In genomic region chr16:85028638-85029412, GRCh38 we compare ENCODE assay signal across 9 cellular contexts. TPM values are rescaled to one million over a fixed set of nuclear protein-coding genes. Genes with fewer than 3 reads are reported as not detected.
DNase-seq lines count a peak whose midpoint lies in the region; ATAC-seq, FAIRE-seq and TF ChIP-seq lines count a peak whose summit lies in the region.
"Had no signal": no experiment of that assay in that cellular context is flagged by ENCODE, and none has a peak within 500 bp of the region (broad histone marks: within the 10 kb centered on the region; RNA-seq: fewer than 3 reads in every experiment).

No MANE protein-coding gene starts in this region.

- TF ChIP-seq POLR2A in tibial nerve (IDR thresholded peaks at IDR 0.05), result no peak

- 10 to 19% methylated on average over 17 of the region's 17 CpGs for WGBS in esophagus, 2 donors
- 27% methylated on average over 17 of the region's 17 CpGs for WGBS in pancreas, 2 donors
- 4 to 8% methylated on average over 17 of the region's 17 CpGs for WGBS in tibial nerve, 2 donors

- H3K4me1 ChIP-seq in esophagus (ENCODE audit: control insufficient read depth in 2 of 2, insufficient read depth in 2 of 2, low read length in 1 of 2) (peaks cover 6 to 16% of the 10 kb centered on the region in 2 donors), pancreas (peaks cover 0 to 18% (median 7%) of the 10 kb centered on the region in 3 donors), tibial nerve (peaks cover 0 to 32% (median 17%) of the 10 kb centered on the region in 4 donors)

- H3K36me3 ChIP-seq in MG63 (no peaks in the 10 kb centered on the region), esophagus (ENCODE audit: control insufficient read depth in 2 of 2, insufficient read depth in 2 of 2, low read length in 1 of 2) (no peaks in the 10 kb centered on the region), pancreas (no peaks in the 10 kb centered on the region), tibial nerve (peaks cover 0 to 12% (median 0%) of the 10 kb centered on the region in 3 donors)

- intact Hi-C loops in pancreas (cut with DNase I), result no loop called here

- no peak for TF ChIP-seq CTCF in GM12865 (IDR thresholded peaks at IDR 0.05; ENCODE audit: insufficient read depth, low read depth, low read length, missing control alignments)
- TF ChIP-seq CTCF in pancreas (IDR thresholded peaks at IDR 0.05), result no peak
- TF ChIP-seq CTCF in tibial nerve (IDR thresholded peaks at IDR 0.05), result peak in 1 of 5 experiments; percentile 7

- peak overlapping the region; percentile 57 to 86 for H3K27ac ChIP-seq in esophagus (ENCODE audit: low read depth in 2 of 2, low read length in 1 of 2)
- peak overlapping the region; percentile 75 to 88 (median 82) for H3K27ac ChIP-seq in pancreas
- H3K27ac ChIP-seq in tibial nerve, result peak overlapping the region; percentile 84 to 95 (median 88)

- H3K9me3 ChIP-seq in MG63, result no peaks in the 10 kb centered on the region
- H3K9me3 ChIP-seq in esophagus (ENCODE audit: control insufficient read depth in 2 of 2, insufficient read depth in 1 of 2, low read depth in 1 of 2, low read length in 1 of 2), result no peaks in the 10 kb centered on the region
- H3K9me3 ChIP-seq in pancreas, result no peaks in the 10 kb centered on the region
- H3K9me3 ChIP-seq in tibial nerve, result no peaks in the 10 kb centered on the region

- ATAC-seq in pancreas, result peak; percentile 74 to 85 (median 78)

- TF ChIP-seq EP300 in tibial nerve (IDR thresholded peaks at IDR 0.05), result peak in 1 of 2 donors; percentile 65

- no peaks in the 10 kb centered on the region for H3K27me3 ChIP-seq in MG63
- no peaks in the 10 kb centered on the region for H3K27me3 ChIP-seq in esophagus (ENCODE audit: control insufficient read depth in 1 of 2, insufficient read depth in 2 of 2, low read length in 2 of 2)
- H3K27me3 ChIP-seq in pancreas, result no peaks in the 10 kb centered on the region
- no peaks in the 10 kb centered on the region for H3K27me3 ChIP-seq in tibial nerve

- FAIRE-seq in pancreas (lab: Jason Lieb, UNC), result no peak
- FAIRE-seq: endometrium had no signal

- peak overlapping the region; percentile 61 for H3K4me3 ChIP-seq in GM12865 (ENCODE audit: low read depth, low read length)
- no peak overlapping the region for H3K4me3 ChIP-seq in MG63
- peak overlapping the region; percentile 60 to 79 for H3K4me3 ChIP-seq in esophagus (ENCODE audit: low read depth in 1 of 2, low read length in 2 of 2)
- H3K4me3 ChIP-seq in pancreas, result peak overlapping the region; percentile 70 to 98 (median 88)
- H3K4me3 ChIP-seq in tibial nerve, result peak overlapping the region; percentile 80 to 99 (median 84)

- DNase-seq in GM12865 (ENCODE audit: low read depth), result peak; percentile 77
- DNase-seq in MG63, result peak; percentile 21
- peak; percentile 69 for DNase-seq in activated T-cell treated with anti-CD3 and anti-CD28 coated beads for 48 hours (ENCODE audit: low read depth)
- DNase-seq in pancreas, result peak; percentile 77 to 91 (median 82)
- no peak for DNase-seq in tibial nerve (ENCODE audit: low spot score in 2 of 2)
- DNase-seq in NCI-H2029 treated with DMSO at 0.1 percent for 48 hours (lab: John Stamatoyannopoulos, UW), result no peak
- DNase-seq in NCI-H187 (lab: John Stamatoyannopoulos, UW), result no peak

RNA-seq across cellular contexts. Expression of gene KIAA0513, which starts 1.2 kb away (rescaled TPM):
- total RNA-seq in MG63 (2014; rRNA removed; shearing (Covaris generic); ENCODE audit: low replicate concordance), result 4.2 and 4.4 TPM in 2 replicates
- polyA plus RNA-seq in esophagus, result 1 to 10 TPM; 3.0 to 3.7 TPM
- 10 to 100 TPM; 11.3 to 22.1 (median 17.0) TPM for total RNA-seq in pancreas
- polyA plus RNA-seq in pancreas, result 1 to 10 TPM; 3.5 to 7.7 TPM
- 10 to 100 TPM in 1 of 4 donors, 1 to 10 TPM in 3; 6.9 to 13.8 (median 8.1) TPM for total RNA-seq in tibial nerve

RNA-seq across cellular contexts. Expression of gene ZDHHC7, which starts 17.5 kb away (rescaled TPM):
- 27.6 and 32.5 TPM in 2 replicates for total RNA-seq in MG63 (2014; rRNA removed; shearing (Covaris generic); ENCODE audit: low replicate concordance)
- polyA plus RNA-seq in esophagus (10 to 100 TPM; 17.1 to 17.9 TPM), pancreas (10 to 100 TPM; 17.8 to 22.7 TPM)
- total RNA-seq in pancreas (10 to 100 TPM; 10.7 to 28.8 (median 15.6) TPM), tibial nerve (10 to 100 TPM; 58.1 to 75.6 (median 62.6) TPM)

Comparison
In these comparisons a context has a peak if more than half of its experiments do, and no peak if none do; other contexts are left out.
1. DNase-seq: peak in GM12865 (single experiment), MG63 (single experiment), activated T-cell treated with anti-CD3 and anti-CD28 coated beads for 48 hours (single experiment) and pancreas (6 of 6); none in tibial nerve (0 of 2), NCI-H2029 treated with DMSO at 0.1 percent for 48 hours (single experiment) and NCI-H187 (0 of 2).
2. Peak in every context shown above with its lines, with median percentiles within 50 percentile points of each other: H3K27ac ChIP-seq.